1 cellular context compared by ENCODE assay signal in the genomic region with DNA sequence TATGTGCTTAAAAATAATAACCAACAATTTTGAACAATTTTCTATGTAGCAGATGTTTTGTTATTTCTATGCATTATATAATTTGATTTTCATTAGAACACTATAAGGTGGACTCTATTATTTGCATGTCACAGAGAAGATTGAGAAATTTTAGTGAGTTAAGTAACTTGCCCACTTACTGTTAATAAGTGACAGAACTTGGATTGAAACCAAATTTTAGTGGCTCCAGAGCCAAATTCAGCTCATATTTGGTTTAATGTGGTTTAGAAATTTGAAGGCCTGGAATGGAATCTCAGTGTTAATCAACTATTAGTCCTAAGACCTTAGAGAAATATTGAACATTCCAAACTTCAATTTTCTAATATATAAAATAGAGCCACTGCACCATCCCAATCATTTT.
TF ChIP-seq lines count a peak whose summit lies in the region.

No MANE protein-coding gene starts in this region.

TF ChIP-seq in HepG2, 621 proteins besides CTCF, POLR2A, EP300 and RAD21 (continued from another document):
- TF ChIP-seq, protein P1, sequence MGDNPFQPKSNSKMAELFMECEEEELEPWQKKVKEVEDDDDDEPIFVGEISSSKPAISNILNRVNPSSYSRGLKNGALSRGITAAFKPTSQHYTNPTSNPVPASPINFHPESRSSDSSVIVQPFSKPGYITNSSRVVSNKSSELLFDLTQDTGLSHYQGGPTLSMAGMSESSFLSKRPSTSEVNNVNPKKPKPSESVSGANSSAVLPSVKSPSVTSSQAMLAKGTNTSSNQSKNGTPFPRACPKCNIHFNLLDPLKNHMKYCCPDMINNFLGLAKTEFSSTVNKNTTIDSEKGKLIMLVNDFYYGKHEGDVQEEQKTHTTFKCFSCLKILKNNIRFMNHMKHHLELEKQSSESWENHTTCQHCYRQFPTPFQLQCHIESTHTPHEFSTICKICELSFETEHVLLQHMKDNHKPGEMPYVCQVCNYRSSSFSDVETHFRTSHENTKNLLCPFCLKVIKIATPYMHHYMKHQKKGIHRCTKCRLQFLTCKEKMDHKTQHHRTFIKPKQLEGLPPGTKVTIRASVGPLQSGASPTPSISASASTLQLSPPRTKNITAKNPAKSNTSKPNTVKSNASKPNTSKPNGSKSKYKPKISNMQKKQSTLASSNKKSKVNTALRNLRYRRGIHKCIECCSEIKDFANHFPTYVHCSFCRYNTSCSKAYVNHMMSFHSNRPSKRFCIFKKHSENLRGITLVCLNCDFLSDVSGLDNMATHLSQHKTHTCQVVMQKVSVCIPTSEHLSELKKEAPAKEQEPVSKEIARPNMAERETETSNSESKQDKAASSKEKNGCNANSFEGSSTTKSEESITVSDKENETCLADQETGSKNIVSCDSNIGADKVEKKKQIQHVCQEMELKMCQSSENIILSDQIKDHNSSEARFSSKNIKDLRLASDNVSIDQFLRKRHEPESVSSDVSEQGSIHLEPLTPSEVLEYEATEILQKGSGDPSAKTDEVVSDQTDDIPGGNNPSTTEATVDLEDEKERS (CRISPR knock-in tag; IDR thresholded peaks at IDR 0.05), result no peak
- TF ChIP-seq ZNF598 (CRISPR knock-in tag; IDR thresholded peaks at IDR 0.05; ENCODE audit: borderline replicate concordance), result no peak
- TF ChIP-seq CCAR2 (optimal IDR thresholded peaks at IDR 0.05; ENCODE audit: low read depth, low read length), result no peak
- no peak for TF ChIP-seq ZNF749 (CRISPR knock-in tag; IDR thresholded peaks at IDR 0.05; ENCODE audit: borderline replicate concordance)
- TF ChIP-seq ZNF589 (CRISPR knock-in tag; conservative IDR thresholded peaks at IDR 0.05), result no peak
- TF ChIP-seq, protein P2, sequence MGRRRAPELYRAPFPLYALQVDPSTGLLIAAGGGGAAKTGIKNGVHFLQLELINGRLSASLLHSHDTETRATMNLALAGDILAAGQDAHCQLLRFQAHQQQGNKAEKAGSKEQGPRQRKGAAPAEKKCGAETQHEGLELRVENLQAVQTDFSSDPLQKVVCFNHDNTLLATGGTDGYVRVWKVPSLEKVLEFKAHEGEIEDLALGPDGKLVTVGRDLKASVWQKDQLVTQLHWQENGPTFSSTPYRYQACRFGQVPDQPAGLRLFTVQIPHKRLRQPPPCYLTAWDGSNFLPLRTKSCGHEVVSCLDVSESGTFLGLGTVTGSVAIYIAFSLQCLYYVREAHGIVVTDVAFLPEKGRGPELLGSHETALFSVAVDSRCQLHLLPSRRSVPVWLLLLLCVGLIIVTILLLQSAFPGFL (CRISPR knock-in tag; IDR thresholded peaks at IDR 0.05), result no peak
- no peak; the same call in 1 of the 2 replicates for TF ChIP-seq ZNF614 (CRISPR knock-in tag; IDR thresholded peaks at IDR 0.05; ENCODE audit: borderline replicate concordance)
